Comparison of ENCODE assay signal across 3 cellular contexts in the genomic region with DNA sequence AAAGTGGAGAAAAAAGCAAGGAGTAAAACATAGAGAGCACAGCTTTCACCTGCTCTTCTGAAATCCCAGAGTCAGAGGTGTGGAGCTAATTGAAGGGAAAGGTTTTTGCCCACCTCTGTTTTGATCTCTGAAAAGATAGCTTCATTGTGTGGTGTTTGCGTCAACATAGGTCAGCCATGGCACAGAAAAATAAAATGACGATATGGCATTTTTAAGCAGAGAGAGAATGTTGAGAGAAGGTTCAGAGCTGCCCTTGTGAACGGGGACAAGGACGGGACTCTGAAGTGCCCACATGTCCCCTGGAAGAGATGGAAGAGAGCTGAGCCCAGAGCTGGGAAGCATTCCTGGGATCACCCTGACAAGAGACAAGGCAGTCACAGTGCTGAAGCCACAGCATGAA.
A peak's percentile ranks its signal among the peaks of the same experiment; 100 is the strongest.
TF ChIP-seq lines count a peak whose summit lies in the region.

No MANE protein-coding gene starts in this region.

TF ChIP-seq in A549, 52 proteins besides CTCF, POLR2A, EP300 and RAD21:
- TF ChIP-seq KDM5A (IDR thresholded peaks at IDR 0.05) (no peak), HES2 (IDR thresholded peaks at IDR 0.05) (no peak), CHD4 (IDR thresholded peaks at IDR 0.05; ENCODE audit: borderline replicate concordance) (no peak), RFX5 (IDR thresholded peaks at IDR 0.05) (no peak), ZFP36 (IDR thresholded peaks at IDR 0.05; ENCODE audit: borderline replicate concordance, partially characterized antibody) (no peak), MAFK (IDR thresholded peaks at IDR 0.05; ENCODE audit: partially characterized antibody) (peak; percentile 66), GATA3 (IDR thresholded peaks at IDR 0.05; ENCODE audit: borderline replicate concordance) (no peak)
- TF ChIP-seq, protein P1, sequence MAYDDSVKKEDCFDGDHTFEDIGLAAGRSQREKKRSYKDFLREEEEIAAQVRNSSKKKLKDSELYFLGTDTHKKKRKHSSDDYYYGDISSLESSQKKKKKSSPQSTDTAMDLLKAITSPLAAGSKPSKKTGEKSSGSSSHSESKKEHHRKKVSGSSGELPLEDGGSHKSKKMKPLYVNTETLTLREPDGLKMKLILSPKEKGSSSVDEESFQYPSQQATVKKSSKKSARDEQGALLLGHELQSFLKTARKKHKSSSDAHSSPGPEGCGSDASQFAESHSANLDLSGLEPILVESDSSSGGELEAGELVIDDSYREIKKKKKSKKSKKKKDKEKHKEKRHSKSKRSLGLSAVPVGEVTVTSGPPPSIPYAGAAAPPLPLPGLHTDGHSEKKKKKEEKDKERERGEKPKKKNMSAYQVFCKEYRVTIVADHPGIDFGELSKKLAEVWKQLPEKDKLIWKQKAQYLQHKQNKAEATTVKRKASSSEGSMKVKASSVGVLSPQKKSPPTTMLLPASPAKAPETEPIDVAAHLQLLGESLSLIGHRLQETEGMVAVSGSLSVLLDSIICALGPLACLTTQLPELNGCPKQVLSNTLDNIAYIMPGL (CRISPR knock-in tag; IDR thresholded peaks at IDR 0.05; ENCODE audit: borderline replicate concordance) = no peak
- TF ChIP-seq, protein P2, sequence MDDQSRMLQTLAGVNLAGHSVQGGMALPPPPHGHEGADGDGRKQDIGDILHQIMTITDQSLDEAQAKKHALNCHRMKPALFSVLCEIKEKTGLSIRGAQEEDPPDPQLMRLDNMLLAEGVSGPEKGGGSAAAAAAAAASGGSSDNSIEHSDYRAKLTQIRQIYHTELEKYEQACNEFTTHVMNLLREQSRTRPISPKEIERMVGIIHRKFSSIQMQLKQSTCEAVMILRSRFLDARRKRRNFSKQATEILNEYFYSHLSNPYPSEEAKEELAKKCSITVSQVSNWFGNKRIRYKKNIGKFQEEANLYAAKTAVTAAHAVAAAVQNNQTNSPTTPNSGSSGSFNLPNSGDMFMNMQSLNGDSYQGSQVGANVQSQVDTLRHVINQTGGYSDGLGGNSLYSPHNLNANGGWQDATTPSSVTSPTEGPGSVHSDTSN (IDR thresholded peaks at IDR 0.05) = no peak

TF ChIP-seq in IMR-90, 13 proteins besides CTCF, POLR2A, EP300 and RAD21:
- TF ChIP-seq MAFK (IDR thresholded peaks at IDR 0.05; ENCODE audit: low read depth, low read length) (peak; percentile 79), SMC3 (IDR thresholded peaks at IDR 0.05; ENCODE audit: low read depth, low read length) (no peak), BHLHE40 (IDR thresholded peaks at IDR 0.05; ENCODE audit: low read depth, low read length) (no peak)

TF ChIP-seq in H1, 55 proteins besides CTCF, POLR2A, EP300 and RAD21:
- TF ChIP-seq ATF3 (IDR thresholded peaks at IDR 0.05; ENCODE audit: insufficient read depth, low read depth, low read length) = no peak
- TF ChIP-seq SUZ12 (IDR thresholded peaks at IDR 0.05; ENCODE audit: low read length) = no peak
- no peak for TF ChIP-seq ASH2L (IDR thresholded peaks at IDR 0.05; ENCODE audit: low read length)
- TF ChIP-seq SP4 (IDR thresholded peaks at IDR 0.05; ENCODE audit: low read length) = no peak
- peak; percentile 24; the same call in 1 of the 2 replicates for TF ChIP-seq MAFK (IDR thresholded peaks at IDR 0.05; ENCODE audit: low read depth, low read length)
